In the genomic region with DNA sequence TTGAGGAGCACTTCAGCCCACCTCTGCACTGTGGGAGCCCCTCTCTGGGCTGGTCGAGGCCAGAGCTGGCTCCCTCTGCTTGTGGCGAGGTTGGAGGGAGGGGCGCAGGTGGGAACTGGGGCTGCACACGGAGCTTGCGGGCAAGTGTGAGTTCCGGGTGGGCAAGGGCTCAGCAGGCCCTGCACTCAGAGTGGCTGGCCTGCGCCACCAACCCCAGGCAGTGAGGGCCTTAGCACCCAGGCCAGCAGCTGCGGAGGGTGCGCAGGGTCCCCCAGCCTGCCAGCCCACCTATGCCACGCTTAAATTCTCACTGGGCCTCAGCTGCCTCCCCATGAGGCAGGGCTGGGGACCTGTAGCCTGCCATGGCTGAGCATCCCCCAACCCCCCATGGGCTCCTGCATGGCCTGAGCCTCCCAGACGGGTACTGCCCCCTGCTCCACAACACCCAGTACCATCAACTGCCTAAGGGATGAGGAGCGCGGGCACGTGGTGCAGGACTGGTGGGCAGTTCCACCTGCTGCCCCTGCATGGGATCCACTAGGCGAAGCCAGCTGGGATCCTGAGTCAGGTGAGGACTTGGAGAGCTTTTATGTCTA, we compare ENCODE assay signal across 30 cellular contexts.
"Had no signal": no experiment of that assay in that cellular context is flagged by ENCODE, and none has a peak within 500 bp of the region (broad histone marks: within the 10 kb centered on the region; RNA-seq: fewer than 3 reads in every experiment).

No MANE protein-coding gene starts in this region.

- DNase-seq: activated CD4-positive, alpha-beta T cell treated with anti-CD3 and anti-CD28 coated beads for 1 hour; activated CD4-positive, alpha-beta T cell treated with anti-CD3 and anti-CD28 coated beads for 48 hours; activated CD4-positive, alpha-beta T cell treated with anti-CD3 and anti-CD28 coated beads, Interleukin-2, amount 50 U/mL, for 1 hour; activated CD4-positive, alpha-beta T cell treated with anti-CD3 and anti-CD28 coated beads, Interleukin-2, amount 50 U/mL, for 48 hours; activated CD8-positive, alpha-beta memory T cell treated with anti-CD3 and anti-CD28 coated beads for 24 hours; activated CD8-positive, alpha-beta T cell treated with anti-CD3 and anti-CD28 coated beads for 36 hours; activated effector memory CD4-positive, alpha-beta T cell treated with Interleukin-2 at 50 U/mL for 16 hours; activated naive CD4-positive, alpha-beta T cell; activated naive CD4-positive, alpha-beta T cell treated with anti-CD3 and anti-CD28 coated beads, Interleukin-2, amount 10 ng/mL, durations not matched to agents 7 days and 5 days; activated naive CD8-positive, alpha-beta T cell treated with anti-CD3 and anti-CD28 coated beads, Interleukin-2, amount 10 ng/mL, durations not matched to agents 7 days and 5 days; activated T-cell treated with anti-CD3 and anti-CD28 coated beads, Interleukin-2, amount 50 U/mL, for 4 hours; brain microvascular endothelial cell; dorsolateral prefrontal cortex; effector memory CD4-positive, alpha-beta T cell; endodermal cell; foreskin keratinocyte; gastrocnemius medialis; glutamatergic neuron; T-helper 2 cell had no signal

- H3K4me3 Mint-ChIP-seq: activated CD8-positive, alpha-beta T cell treated with anti-CD3 and anti-CD28 coated beads for 36 hours; activated naive CD4-positive, alpha-beta T cell treated with anti-CD3 and anti-CD28 coated beads, Interleukin-2, amount 10 ng/mL, durations not matched to agents 7 days and 5 days; activated naive CD8-positive, alpha-beta T cell treated with anti-CD3 and anti-CD28 coated beads, Interleukin-2, amount 10 ng/mL, durations not matched to agents 7 days and 5 days; activated T-cell treated with anti-CD3 and anti-CD28 coated beads, Interleukin-2, amount 50 U/mL, for 4 hours; activated T-helper 17 cell treated with anti-CD3 and anti-CD28 coated beads, Interleukin-2, amount 50 U/mL, for 72 hours; central memory CD8-positive, alpha-beta T cell; dendritic cell treated with granulocyte-macrophage colony-stimulating factor and Interleukin-4, amounts not matched to agents 40 ng/mL and 50 ng/mL, for 4 days; endodermal cell; WTC11 had no signal

- H3K9me3 Mint-ChIP-seq: activated CD8-positive, alpha-beta T cell treated with anti-CD3 and anti-CD28 coated beads for 36 hours; activated naive CD4-positive, alpha-beta T cell treated with anti-CD3 and anti-CD28 coated beads, Interleukin-2, amount 50 U/mL, for 72 hours; activated naive CD8-positive, alpha-beta T cell treated with anti-CD3 and anti-CD28 coated beads, Interleukin-2, amount 10 ng/mL, durations not matched to agents 7 days and 5 days; activated T-helper 17 cell treated with anti-CD3 and anti-CD28 coated beads, Interleukin-2, amount 50 U/mL, for 72 hours; central memory CD8-positive, alpha-beta T cell had no signal

- H3K36me3 ChIP-seq: brain microvascular endothelial cell, gastrocnemius medialis had no signal

- H3K9me3 ChIP-seq: gastrocnemius medialis had no signal

- H3K27me3 ChIP-seq: brain microvascular endothelial cell, dorsolateral prefrontal cortex, gastrocnemius medialis had no signal

- H3K27ac Mint-ChIP-seq: activated CD8-positive, alpha-beta T cell treated with anti-CD3 and anti-CD28 coated beads for 36 hours; activated naive CD4-positive, alpha-beta T cell treated with anti-CD3 and anti-CD28 coated beads, Interleukin-2, amount 10 ng/mL, durations not matched to agents 7 days and 5 days; activated naive CD4-positive, alpha-beta T cell treated with anti-CD3 and anti-CD28 coated beads, Interleukin-2, amount 50 U/mL, for 72 hours; activated naive CD8-positive, alpha-beta T cell treated with anti-CD3 and anti-CD28 coated beads, Interleukin-2, amount 10 ng/mL, durations not matched to agents 7 days and 5 days; activated T-helper 17 cell treated with anti-CD3 and anti-CD28 coated beads, Interleukin-2, amount 50 U/mL, for 72 hours; dendritic cell treated with granulocyte-macrophage colony-stimulating factor and Interleukin-4, amounts not matched to agents 40 ng/mL and 50 ng/mL, for 4 days; endodermal cell; WTC11 had no signal

- H3K4me1 Mint-ChIP-seq: activated naive CD4-positive, alpha-beta T cell treated with anti-CD3 and anti-CD28 coated beads, Interleukin-2, amount 10 ng/mL, durations not matched to agents 7 days and 5 days; activated naive CD8-positive, alpha-beta T cell treated with anti-CD3 and anti-CD28 coated beads, Interleukin-2, amount 10 ng/mL, durations not matched to agents 7 days and 5 days; activated T-helper 17 cell treated with anti-CD3 and anti-CD28 coated beads, Interleukin-2, amount 50 U/mL, for 72 hours; central memory CD8-positive, alpha-beta T cell; endodermal cell had no signal

- H3K27me3 Mint-ChIP-seq: activated CD8-positive, alpha-beta T cell treated with anti-CD3 and anti-CD28 coated beads for 36 hours; activated naive CD4-positive, alpha-beta T cell treated with anti-CD3 and anti-CD28 coated beads, Interleukin-2, amount 10 ng/mL, durations not matched to agents 7 days and 5 days; activated naive CD8-positive, alpha-beta T cell treated with anti-CD3 and anti-CD28 coated beads, Interleukin-2, amount 10 ng/mL, durations not matched to agents 7 days and 5 days; activated T-helper 17 cell treated with anti-CD3 and anti-CD28 coated beads, Interleukin-2, amount 50 U/mL, for 72 hours; dendritic cell treated with granulocyte-macrophage colony-stimulating factor and Interleukin-4, amounts not matched to agents 40 ng/mL and 50 ng/mL, for 4 days had no signal

- H3K27ac ChIP-seq: brain microvascular endothelial cell, coronary artery, dorsolateral prefrontal cortex, foreskin keratinocyte, gastrocnemius medialis, VCaP had no signal

- H3K36me3 Mint-ChIP-seq: activated naive CD4-positive, alpha-beta T cell treated with anti-CD3 and anti-CD28 coated beads, Interleukin-2, amount 10 ng/mL, durations not matched to agents 7 days and 5 days; activated naive CD8-positive, alpha-beta T cell treated with anti-CD3 and anti-CD28 coated beads, Interleukin-2, amount 10 ng/mL, durations not matched to agents 7 days and 5 days had no signal

- H3K4me3 ChIP-seq: coronary artery, dorsolateral prefrontal cortex, gastrocnemius medialis had no signal

- FAIRE-seq: astrocyte, bronchial epithelial cell, TTC549 had no signal

- ATAC-seq: activated CD8-positive, alpha-beta T cell treated with anti-CD3 and anti-CD28 coated beads for 36 hours; activated naive CD4-positive, alpha-beta T cell treated with anti-CD3 and anti-CD28 coated beads, Interleukin-2, amount 50 U/mL, for 72 hours; activated T-cell treated with anti-CD3 and anti-CD28 coated beads, Interleukin-2, amount 50 U/mL, for 4 hours; activated T-helper 17 cell treated with anti-CD3 and anti-CD28 coated beads, Interleukin-2, amount 50 U/mL, for 72 hours; esophagus mucosa; foreskin keratinocyte; gastrocnemius medialis; WTC11 had no signal

- H3K4me1 ChIP-seq: foreskin keratinocyte, gastrocnemius medialis had no signal
